ENCODE assay signal across 8 cellular contexts in the genomic region with DNA sequence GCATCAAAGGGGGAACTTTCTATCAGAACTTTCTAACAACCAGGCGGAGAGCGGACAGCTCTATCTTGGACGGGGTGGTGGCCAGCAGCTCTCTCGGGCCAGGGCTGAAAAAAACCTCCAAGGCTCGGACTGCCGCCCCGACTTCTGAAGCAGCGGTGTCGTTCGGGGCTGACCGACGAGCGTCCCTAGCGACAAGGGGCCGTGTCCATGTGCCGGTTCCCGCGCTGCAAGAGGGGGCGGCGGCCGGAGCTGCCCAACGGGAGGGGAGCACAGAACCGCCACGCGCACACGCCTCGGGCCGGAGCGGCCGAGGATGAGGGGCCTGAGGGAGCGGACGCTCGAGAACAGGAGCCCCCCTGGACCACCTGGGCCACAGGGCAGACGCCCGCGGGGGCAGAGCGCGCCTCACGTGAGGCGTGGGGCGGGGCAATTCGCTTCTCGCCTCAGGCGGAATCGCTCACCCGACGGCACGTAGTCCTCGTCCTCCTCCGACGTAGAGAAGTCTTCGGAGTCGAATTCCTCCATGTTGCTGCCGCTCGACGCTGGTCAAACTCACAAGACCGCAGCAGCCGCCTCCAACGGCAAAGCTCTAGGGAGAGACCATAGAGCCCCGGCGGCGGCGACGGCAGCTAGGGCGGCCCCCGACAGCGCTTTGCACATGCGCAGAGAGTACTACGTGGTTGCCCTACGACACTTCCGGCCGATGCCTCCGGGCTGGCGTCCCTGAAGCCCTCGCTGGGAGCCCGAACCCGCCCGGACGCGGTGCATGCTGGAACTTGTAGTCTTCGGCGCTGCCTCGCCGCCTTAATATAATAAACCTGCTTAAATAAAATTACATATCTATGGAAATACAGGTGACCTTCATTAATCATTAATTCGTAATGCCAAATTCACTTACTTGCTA. TPM values are rescaled to one million over a fixed set of nuclear protein-coding genes. Genes with fewer than 3 reads are reported as not detected.
A peak's percentile ranks its signal among the peaks of the same experiment; 100 is the strongest.
DNase-seq lines count a peak whose midpoint lies in the region; ATAC-seq and TF ChIP-seq lines count a peak whose summit lies in the region.

A gene (minus strand): TSS at position 676 of the 904 bp plus-strand sequence. CDS start 151 bp downstream, at position 525.

- peak; percentile 90 for ATAC-seq in GM19043 (IDR thresholded peaks at IDR 0.05; ENCODE audit: low read depth, unreplicated experiment)
- ATAC-seq in HG03378 (IDR thresholded peaks at IDR 0.05; ENCODE audit: unreplicated experiment): peak; percentile 87

- TF ChIP-seq CTCF in chondrocyte (IDR thresholded peaks at IDR 0.05): peak; percentile 21
- no peak for TF ChIP-seq CTCF in kidney epithelial cell (IDR thresholded peaks at IDR 0.05; ENCODE audit: insufficient read depth, low read length, poor library complexity, severe bottlenecking)

- H3K4me1 Mint-ChIP-seq in chondrocyte (ENCODE audit: low read depth): peaks cover 41% of the 10 kb centered on the region

- H3K27me3 Mint-ChIP-seq in chondrocyte (ENCODE audit: low read depth): no peaks in the 10 kb centered on the region

- H3K4me3 Mint-ChIP-seq in chondrocyte (ENCODE audit: unreplicated experiment): peak within 1 kb of the TSS; percentile 79

- H3K36me3 ChIP-seq in kidney epithelial cell (ENCODE audit: control insufficient read depth, insufficient read depth, low read length): no peaks in the 10 kb centered on the region

- H3K27ac Mint-ChIP-seq in chondrocyte (ENCODE audit: unreplicated experiment): peak within 1 kb of the TSS; percentile 98

- no peaks in the 10 kb centered on the region for H3K27me3 ChIP-seq in kidney epithelial cell (ENCODE audit: control insufficient read depth, insufficient read depth, low read length)

- H3K36me3 Mint-ChIP-seq in chondrocyte (ENCODE audit: low read depth): peaks cover 1% of the 10 kb centered on the region

- peak within 1 kb of the TSS; percentile 66 for H3K4me3 ChIP-seq in kidney epithelial cell (ENCODE audit: low read depth, low read length)

- no peaks in the 10 kb centered on the region for H3K9me3 Mint-ChIP-seq in chondrocyte (ENCODE audit: low read depth)

- DNase-seq in AG20443 (ENCODE audit: low spot score) (peak; percentile 100), NCI-H510A (lab: John Stamatoyannopoulos, UW) (peak; percentile 69), chondrocyte (ENCODE audit: low spot score) (peak; percentile 98), kidney epithelial cell (ENCODE audit: low read depth) (peak; percentile 63)
- peak; percentile 91 to 92 for DNase-seq in activated CD4-positive, alpha-beta T cell treated with anti-CD3 and anti-CD28 coated beads for 24 hours (ENCODE audit: low read depth in 2 of 2)
- peak; percentile 92 to 93 for DNase-seq in stimulated activated CD4-positive, alpha-beta T cell treated with anti-CD3 and anti-CD28 coated beads, Interleukin-15, amount 100 ng/mL, for 48 hours (ENCODE audit: low read depth in 2 of 2)

RNA-seq across cellular contexts. Expression of the gene that starts here (rescaled TPM):
- total RNA-seq in chondrocyte (45.3 to 48.9 TPM (median 46.1 TPM) in 3 replicates), kidney epithelial cell (38.0 and 59.7 TPM in 2 replicates)

Comparison
In these comparisons a context has a peak if more than half of its experiments do, and no peak if none do; other contexts are left out.
1. Peak in every context shown above with its lines: DNase-seq, ATAC-seq and H3K4me3 ChIP-seq.